ENCODE assay signal across 12 cellular contexts in genomic region chr4:166972071-166972470, GRCh38.
DNase-seq lines count a peak whose midpoint lies in the region; ATAC-seq and TF ChIP-seq lines count a peak whose summit lies in the region.
"Had no signal": no experiment of that assay in that cellular context is flagged by ENCODE, and none has a peak within 500 bp of the region (broad histone marks: within the 10 kb centered on the region; RNA-seq: fewer than 3 reads in every experiment).

No MANE protein-coding gene starts in this region.

- no peaks in the 10 kb centered on the region for H3K9me3 ChIP-seq in PC-3 (ENCODE audit: low read length)
- peaks cover 0 to 3% of the 10 kb centered on the region in 2 donors for H3K9me3 ChIP-seq in CD4-positive, alpha-beta memory T cell (ENCODE audit: control insufficient read depth in 1 of 2, low read length in 2 of 2)
- H3K9me3 ChIP-seq: colonic mucosa had no signal

- no peaks in the 10 kb centered on the region for H3K9me2 ChIP-seq in PC-3 (replicated peaks; ENCODE audit: low read length)

- H3K4me2 ChIP-seq in PC-3 (ENCODE audit: low read length): peak overlapping the region; percentile 57

- ATAC-seq in PC-3: peak; percentile 97
- no peak for ATAC-seq in GM21526 (IDR thresholded peaks at IDR 0.05; ENCODE audit: low FRiP score, unreplicated experiment)

- H3K36me3 ChIP-seq in PC-3 (ENCODE audit: low read depth, low read length): no peaks in the 10 kb centered on the region
- no peaks in the 10 kb centered on the region for H3K36me3 ChIP-seq in CD4-positive, alpha-beta memory T cell (ENCODE audit: insufficient read depth, low read length)
- H3K36me3 ChIP-seq: colonic mucosa, spleen, WERI-Rb-1 had no signal

- no peaks in the 10 kb centered on the region for H3K79me2 ChIP-seq in PC-3 (ENCODE audit: low read length)

- H3K4me1 Mint-ChIP-seq in CD4-positive, alpha-beta memory T cell: no peaks in the 10 kb centered on the region
- H3K4me1 Mint-ChIP-seq in activated naive CD8-positive, alpha-beta T cell treated with anti-CD3 and anti-CD28 coated beads for 36 hours: no peaks in the 10 kb centered on the region

- DNase-seq in A172 (ENCODE audit: low spot score): peak; percentile 85
- DNase-seq in H4 (ENCODE audit: low spot score): peak; percentile 24
- DNase-seq in PC-3: peak; percentile 84
- peak; percentile 84 for DNase-seq in fibroblast of pulmonary artery (ENCODE audit: low read depth)
- no peak for DNase-seq in CD4-positive, alpha-beta memory T cell
- no peak for DNase-seq in activated naive CD8-positive, alpha-beta T cell treated with anti-CD3 and anti-CD28 coated beads for 36 hours
- DNase-seq in NCI-H128 (lab: John Stamatoyannopoulos, UW; ENCODE audit: unreplicated experiment): no peak
- DNase-seq: colonic mucosa, GDM1, spleen, WERI-Rb-1 had no signal

- no peak overlapping the region for H3K9ac ChIP-seq in PC-3 (ENCODE audit: low read length)

- peaks cover 3% of the 10 kb centered on the region for H3F3A ChIP-seq in PC-3 (ENCODE audit: low read length, unreplicated experiment)

- no peaks in the 10 kb centered on the region for H3K36me3 Mint-ChIP-seq in CD4-positive, alpha-beta memory T cell
- no peaks in the 10 kb centered on the region for H3K36me3 Mint-ChIP-seq in activated naive CD8-positive, alpha-beta T cell treated with anti-CD3 and anti-CD28 coated beads for 36 hours

- CTCF ChIA-PET in PC-3 (lab: Charles Lee): no interaction called here
- CTCF ChIA-PET in CD4-positive, alpha-beta memory T cell (lab: Charles Lee; ENCODE audit: partially characterized antibody): interaction anchor here (2.1 kb wide), 1 partner anchor 8 kb away, joined by 4 read pairs; no protein-coding TSS in a partner anchor

- intact Hi-C loops in PC-3 (cut with micrococcal nuclease): no loop called here
- intact Hi-C loops in CD4-positive, alpha-beta memory T cell (cut with micrococcal nuclease): no loop called here

- H3K27ac ChIP-seq in PC-3 (ENCODE audit: low read length): peak overlapping the region; percentile 71
- H3K27ac ChIP-seq in CD4-positive, alpha-beta memory T cell (ENCODE audit: low read depth, low read length): no peak overlapping the region
- H3K27ac ChIP-seq: colonic mucosa, spleen, WERI-Rb-1 had no signal

- POLR2A ChIA-PET in PC-3 (lab: Charles Lee; ENCODE audit: unreplicated experiment): no interaction called here
- POLR2A ChIA-PET in CD4-positive, alpha-beta memory T cell (lab: Charles Lee; ENCODE audit: partially characterized antibody): no interaction called here

- TF ChIP-seq CTCF in PC-3 (conservative IDR thresholded peaks at IDR 0.05; ENCODE audit: low read depth, low read length) (no peak), fibroblast of pulmonary artery (IDR thresholded peaks at IDR 0.05; ENCODE audit: low read length, missing control alignments) (no peak)

- no peaks in the 10 kb centered on the region for H4K20me1 ChIP-seq in PC-3 (ENCODE audit: low read length)

- BruUV-seq in PC-3 (replicated peaks; lab: Mats Ljungman, UMichigan): no TSS peak

- no peak overlapping the region for H2AFZ ChIP-seq in PC-3 (ENCODE audit: low read length)

- no peak overlapping the region for H3K27ac Mint-ChIP-seq in CD4-positive, alpha-beta memory T cell
- no peak overlapping the region for H3K27ac Mint-ChIP-seq in activated naive CD8-positive, alpha-beta T cell treated with anti-CD3 and anti-CD28 coated beads for 36 hours

- no peak overlapping the region for H3K4me3 Mint-ChIP-seq in CD4-positive, alpha-beta memory T cell
- H3K4me3 Mint-ChIP-seq in activated naive CD8-positive, alpha-beta T cell treated with anti-CD3 and anti-CD28 coated beads for 36 hours: no peak overlapping the region

- H3K4me3 ChIP-seq in PC-3 (ENCODE audit: low read length): no peak overlapping the region
- no peak overlapping the region for H3K4me3 ChIP-seq in fibroblast of pulmonary artery (replicated peaks; ENCODE audit: low read depth, low read length)
- no peak overlapping the region for H3K4me3 ChIP-seq in CD4-positive, alpha-beta memory T cell (ENCODE audit: low read length in 2 of 2)
- H3K4me3 ChIP-seq: colonic mucosa, spleen had no signal

- peaks cover 8% of the 10 kb centered on the region for H3K4me1 ChIP-seq in PC-3 (ENCODE audit: insufficient read depth, low read length)
- no peaks in the 10 kb centered on the region for H3K4me1 ChIP-seq in CD4-positive, alpha-beta memory T cell (ENCODE audit: insufficient read depth, low read length)
- H3K4me1 ChIP-seq: colonic mucosa, spleen had no signal

- no peaks in the 10 kb centered on the region for H3K27me3 Mint-ChIP-seq in CD4-positive, alpha-beta memory T cell
- H3K27me3 Mint-ChIP-seq in activated naive CD8-positive, alpha-beta T cell treated with anti-CD3 and anti-CD28 coated beads for 36 hours: no peaks in the 10 kb centered on the region

- H3K27me3 ChIP-seq in PC-3 (ENCODE audit: low read length): no peaks in the 10 kb centered on the region
- H3K27me3 ChIP-seq in CD4-positive, alpha-beta memory T cell (ENCODE audit: insufficient read depth, low read length): no peaks in the 10 kb centered on the region
- H3K27me3 ChIP-seq: colonic mucosa, spleen had no signal

- H3K9me3 Mint-ChIP-seq in CD4-positive, alpha-beta memory T cell: peaks cover 0 to 25% (median 8%) of the 10 kb centered on the region in 8 donors
- peaks cover 10% of the 10 kb centered on the region for H3K9me3 Mint-ChIP-seq in activated naive CD8-positive, alpha-beta T cell treated with anti-CD3 and anti-CD28 coated beads for 36 hours

Comparison
In these comparisons a context has a peak if more than half of its experiments do, and no peak if none do; other contexts are left out.
1. DNase-seq: peak in A172 (single experiment), H4 (single experiment), PC-3 (single experiment) and fibroblast of pulmonary artery (single experiment); none in CD4-positive, alpha-beta memory T cell (0 of 5), activated naive CD8-positive, alpha-beta T cell treated with anti-CD3 and anti-CD28 coated beads for 36 hours (single experiment) and NCI-H128 (single experiment).